8 cellular contexts compared by ENCODE assay signal in the genomic region with DNA sequence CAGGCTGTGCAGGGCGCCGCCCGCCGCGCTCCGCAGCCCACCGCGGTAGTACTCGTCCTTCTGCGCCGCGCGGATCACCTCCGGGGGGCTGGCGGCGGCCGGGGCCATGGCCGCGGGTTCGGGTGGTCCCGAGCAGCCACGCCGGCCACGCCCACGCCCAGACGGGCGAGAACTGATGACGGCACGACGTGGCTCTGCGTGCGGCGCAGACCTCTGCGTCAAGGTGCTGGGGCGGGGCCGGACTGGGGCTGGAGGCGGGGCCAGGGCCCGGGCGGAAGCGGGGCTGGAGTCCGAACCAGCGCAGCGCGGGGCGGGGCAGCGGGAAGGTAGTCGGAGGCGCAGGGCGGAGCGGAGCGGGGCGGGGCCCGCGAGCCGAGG. TPM values are rescaled to one million over a fixed set of nuclear protein-coding genes. Genes with fewer than 3 reads are reported as not detected.
A peak's percentile ranks its signal among the peaks of the same experiment; 100 is the strongest.
DNase-seq lines count a peak whose midpoint lies in the region; ATAC-seq, FAIRE-seq and TF ChIP-seq lines count a peak whose summit lies in the region.

Gene PEX10, minus strand, starts transcription at position 170 of the 378 bp plus-strand sequence. Its CDS starts 62 bp downstream, at position 108.

- peak within 1 kb of the TSS; percentile 84 for H2AK5ac ChIP-seq in trophoblast cell (ENCODE audit: low read length)

- H3K27ac Mint-ChIP-seq in T-cell: peak within 1 kb of the TSS; percentile 59 to 79

- H3K9me3 ChIP-seq in trophoblast cell (ENCODE audit: insufficient read depth, low read depth, low read length) (no peaks in the 10 kb centered on the region), tibial nerve (no peaks in the 10 kb centered on the region)

- H3K36me3 ChIP-seq in trophoblast cell (ENCODE audit: control insufficient read depth in 1 of 2, insufficient read depth in 2 of 2, low read length in 2 of 2) (peaks cover 19 to 20% of the 10 kb centered on the region in 2 experiments), tibial nerve (peaks cover 0 to 32% (median 0%) of the 10 kb centered on the region in 3 donors)

- DNase-seq in GM12892 (ENCODE audit: insufficient read length) (peak; percentile 96), NCI-H1436 (lab: John Stamatoyannopoulos, UW) (peak; percentile 93), T-cell (peak; percentile 91 to 99 (median 96)), cardiac septum (ENCODE audit: low spot score) (peak; percentile 99), trophoblast cell (peak; percentile 96 to 98), tibial nerve (ENCODE audit: low spot score in 2 of 2) (peak; percentile 93 to 97)

- peaks cover 9% of the 10 kb centered on the region for H3K79me2 ChIP-seq in trophoblast cell (ENCODE audit: control insufficient read depth, insufficient read depth, low read length, poor library complexity)

- peak within 1 kb of the TSS; percentile 79 to 84 (median 81) for H3K4me3 Mint-ChIP-seq in T-cell

- no peak within 1 kb of the TSS for H3K23ac ChIP-seq in trophoblast cell (ENCODE audit: low read length)

- no peaks in the 10 kb centered on the region for H3K27me3 Mint-ChIP-seq in T-cell

- H2BK12ac ChIP-seq in trophoblast cell (ENCODE audit: low read length): peak within 1 kb of the TSS; percentile 16

- H3K79me1 ChIP-seq in trophoblast cell (ENCODE audit: low read length): peaks cover 12% of the 10 kb centered on the region

- H3K4me2 ChIP-seq in trophoblast cell (ENCODE audit: low read length): peak within 1 kb of the TSS; percentile 97

- POLR2A ChIA-PET in T-cell (lab: Charles Lee): no interaction called here

- H3K4me1 ChIP-seq in trophoblast cell (ENCODE audit: control insufficient read depth in 1 of 2, insufficient read depth in 2 of 2, low read length in 2 of 2) (peaks cover 14 to 20% of the 10 kb centered on the region in 2 experiments), tibial nerve (peaks cover 0 to 38% (median 24%) of the 10 kb centered on the region in 4 donors)

- peak within 1 kb of the TSS; percentile 30 for H3K4ac ChIP-seq in trophoblast cell (ENCODE audit: low read depth, low read length)

- H3K27ac ChIP-seq in adipose tissue (ENCODE audit: low read depth, low read length) (no peak within 1 kb of the TSS), trophoblast cell (ENCODE audit: low read depth, low read length) (peak within 1 kb of the TSS; percentile 40), tibial nerve (peak within 1 kb of the TSS; percentile 76 to 93 (median 92))

- H3K27me3 ChIP-seq in trophoblast cell (ENCODE audit: insufficient read depth, low read length): no peaks in the 10 kb centered on the region
- peaks cover 0 to 23% of the 10 kb centered on the region in 2 donors for H3K27me3 ChIP-seq in tibial nerve

- peak within 1 kb of the TSS; percentile 49 for H2BK5ac ChIP-seq in trophoblast cell (ENCODE audit: low read depth, low read length, poor library complexity)

- CTCF ChIA-PET in T-cell (lab: Charles Lee): no interaction called here

- no peaks in the 10 kb centered on the region for H3K9me3 Mint-ChIP-seq in T-cell

- peaks cover 31 to 49% (median 39%) of the 10 kb centered on the region in 3 donors for H3K4me1 Mint-ChIP-seq in T-cell

- H3K14ac ChIP-seq in trophoblast cell (ENCODE audit: low read length): peak within 1 kb of the TSS; percentile 91

- peak in 1 of 5 experiments; percentile 31 for TF ChIP-seq CTCF in tibial nerve (IDR thresholded peaks at IDR 0.05)

- H4K91ac ChIP-seq in trophoblast cell (ENCODE audit: low read depth, low read length): peak within 1 kb of the TSS; percentile 92

- peak within 1 kb of the TSS; percentile 70 for H2BK120ac ChIP-seq in trophoblast cell (ENCODE audit: insufficient read depth, low read length, poor library complexity)

- intact Hi-C loops in cardiac septum (cut with DNase I): loop anchor here (1.0 to 5.0 kb wide), 2 partner anchors 115 to 175 kb away; partner anchors contain the start of gene PRXL2B

- WGBS in adipose tissue, 3 donors: 0 to 1% (median 0%) methylated on average over 33 to 54 of the region's 55 CpGs
- no CpG with 5 or more reads among the region's 55 CpGs for WGBS in trophoblast cell (ENCODE audit: extremely low coverage, insufficient coverage, insufficient read length)
- 0% methylated on average over 33 of the region's 55 CpGs; no CpG with 5 or more reads in 1 of the 2 donors for WGBS in tibial nerve, 2 donors

- no peak for TF ChIP-seq POLR2A in GM12892 (IDR thresholded peaks at IDR 0.05; ENCODE audit: low read depth, low read length)
- peak in 1 of 2 donors; percentile 58 for TF ChIP-seq POLR2A in tibial nerve (IDR thresholded peaks at IDR 0.05)

- peak within 1 kb of the TSS; percentile 98 for H3K4me3 ChIP-seq in trophoblast cell (ENCODE audit: low read depth, low read length)
- peak within 1 kb of the TSS; percentile 66 to 86 (median 79) for H3K4me3 ChIP-seq in tibial nerve

- H2AFZ ChIP-seq in trophoblast cell (ENCODE audit: insufficient read depth, low read length, poor library complexity): peak within 1 kb of the TSS; percentile 91

- peak; percentile 81 for ATAC-seq in HG02840 (IDR thresholded peaks at IDR 0.05; ENCODE audit: low FRiP score, unreplicated experiment)
- ATAC-seq in T-cell (replicated peaks in 1 of 4): peak; percentile 88 to 94 (median 90)

- FAIRE-seq in GM12892 (lab: Jason Lieb, UNC): peak; percentile 99

- peak within 1 kb of the TSS; percentile 89 for H3K9ac ChIP-seq in trophoblast cell (ENCODE audit: low read length)

- H4K8ac ChIP-seq in trophoblast cell (ENCODE audit: low read depth, low read length): peak within 1 kb of the TSS; percentile 96

- peak within 1 kb of the TSS; percentile 89 for H4K12ac ChIP-seq in trophoblast cell (ENCODE audit: low read depth, low read length)

- TF ChIP-seq EP300 in tibial nerve (IDR thresholded peaks at IDR 0.05): peak; percentile 69 to 92

- H3K18ac ChIP-seq in trophoblast cell (ENCODE audit: low read length): peak within 1 kb of the TSS; percentile 91

- peaks cover 4% of the 10 kb centered on the region for H3K36me3 Mint-ChIP-seq in T-cell

RNA-seq across cellular contexts. Expression of gene PEX10, which starts in this region (rescaled TPM):
- polyA plus RNA-seq in GM12892 (2012; ENCODE audit: missing spikeins): 6.1 TPM
- total RNA-seq in T-cell (10 to 100 TPM; 11.7 to 13.2 (median 12.2) TPM), cardiac septum (18.1 TPM), tibial nerve (10 to 100 TPM; 27.6 to 44.7 (median 37.8) TPM)
- 10 to 100 TPM; 13.8 to 30.2 (median 18.8) TPM for polyA plus RNA-seq in adipose tissue
- 9.4 and 9.5 TPM in 2 replicates for polyA plus RNA-seq in trophoblast cell (2013)
